ENCODE assay signal across 8 cellular contexts in the genomic region with DNA sequence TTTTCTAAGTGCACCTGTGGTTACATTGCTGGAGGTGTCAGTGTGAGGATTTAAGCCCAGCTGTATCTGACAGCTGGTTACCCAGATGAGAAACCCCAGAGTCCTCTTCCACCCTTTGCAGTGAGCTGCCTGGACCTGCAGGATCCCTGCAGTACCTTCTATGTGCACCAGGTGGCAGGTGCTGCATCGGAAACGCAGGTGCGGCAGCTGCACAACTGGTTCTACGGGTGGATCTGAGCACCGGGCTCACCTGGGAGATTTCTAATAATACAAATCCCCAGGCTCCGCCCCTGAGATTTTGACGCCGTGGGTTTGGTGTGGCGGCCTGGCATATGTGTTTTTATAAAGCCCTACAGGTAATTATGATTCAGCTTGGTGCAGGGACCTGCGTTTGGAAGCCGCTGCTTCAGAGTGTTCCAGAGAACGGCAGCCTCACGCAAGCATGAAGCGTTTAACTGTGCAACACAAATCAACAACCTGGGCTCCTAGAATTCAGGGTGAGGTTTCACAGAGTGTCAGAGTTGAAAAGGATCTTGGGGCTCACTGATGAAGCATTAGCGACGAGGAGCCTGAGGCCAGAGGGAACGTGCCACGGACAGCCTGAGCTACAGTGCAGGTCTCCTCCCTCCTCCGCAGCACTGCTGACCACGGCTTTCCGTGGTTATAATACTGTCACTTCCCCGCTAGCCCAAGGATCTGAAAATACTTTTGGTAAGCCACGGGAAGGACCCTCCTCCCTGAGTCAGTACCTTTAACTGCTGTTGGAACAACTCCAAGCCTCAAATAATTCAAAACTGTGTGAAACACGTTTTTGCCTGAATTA.
DNase-seq lines count a peak whose midpoint lies in the region; ATAC-seq and TF ChIP-seq lines count a peak whose summit lies in the region.

No MANE protein-coding gene starts in this region.

- H3K36me3 ChIP-seq in BE2C, result no peaks in the 10 kb centered on the region

- no peaks in the 10 kb centered on the region for H3K9me3 ChIP-seq in BE2C

- DNase-seq in BE2C, result peak; percentile 60
- peak; percentile 89 for DNase-seq in NCI-H345 (lab: John Stamatoyannopoulos, UW)
- DNase-seq in activated CD4-positive, alpha-beta T cell treated with anti-CD3 and anti-CD28 coated beads, Interleukin-2, amount 50 U/mL, for 1 hour, result peak; percentile 67
- DNase-seq in effector CD4-positive, alpha-beta T cell, result peak; percentile 60
- peak; percentile 21 for DNase-seq in myocyte (ENCODE audit: low read depth)
- DNase-seq in stimulated activated naive B cell treated with anti-CD40 and anti-IgM and Interleukin-4, amounts not matched to agents 10 μg/mL and 1 μg/mL and 100 μg/mL, for 72 hours, result peak; percentile 67

- no peak overlapping the region for H3K27ac Mint-ChIP-seq in stimulated activated naive B cell treated with anti-CD40 and anti-IgM and Interleukin-4, amounts not matched to agents 10 μg/mL and 1 μg/mL and 100 μg/mL, for 72 hours

- H3K4me3 Mint-ChIP-seq in stimulated activated naive B cell treated with anti-CD40 and anti-IgM and Interleukin-4, amounts not matched to agents 10 μg/mL and 1 μg/mL and 100 μg/mL, for 72 hours, result peak overlapping the region; percentile 54 to 61

- no peaks in the 10 kb centered on the region for H3K36me3 Mint-ChIP-seq in stimulated activated naive B cell treated with anti-CD40 and anti-IgM and Interleukin-4, amounts not matched to agents 10 μg/mL and 1 μg/mL and 100 μg/mL, for 72 hours

- H3K27me3 ChIP-seq in BE2C, result no peaks in the 10 kb centered on the region; the same call in 1 of the 2 replicates

- H3K27me3 Mint-ChIP-seq in stimulated activated naive B cell treated with anti-CD40 and anti-IgM and Interleukin-4, amounts not matched to agents 10 μg/mL and 1 μg/mL and 100 μg/mL, for 72 hours, result peaks cover 54 to 75% of the 10 kb centered on the region in 2 donors

- H3K9me3 Mint-ChIP-seq in stimulated activated naive B cell treated with anti-CD40 and anti-IgM and Interleukin-4, amounts not matched to agents 10 μg/mL and 1 μg/mL and 100 μg/mL, for 72 hours, result peaks cover 0 to 2% of the 10 kb centered on the region in 2 donors

- peak; percentile 96 for ATAC-seq in GM19043 (IDR thresholded peaks at IDR 0.05; ENCODE audit: low read depth, unreplicated experiment)
- peak; percentile 98 for ATAC-seq in HG03354 (IDR thresholded peaks at IDR 0.05; ENCODE audit: poor library complexity, severe bottlenecking, unreplicated experiment)
- ATAC-seq in stimulated activated naive B cell treated with anti-CD40 and anti-IgM and Interleukin-4, amounts not matched to agents 10 μg/mL and 1 μg/mL and 100 μg/mL, for 72 hours (replicated peaks), result peak; percentile 94 to 96

- H3K4me1 Mint-ChIP-seq in stimulated activated naive B cell treated with anti-CD40 and anti-IgM and Interleukin-4, amounts not matched to agents 10 μg/mL and 1 μg/mL and 100 μg/mL, for 72 hours, result peaks cover 4 to 10% of the 10 kb centered on the region in 2 donors

- no peaks in the 10 kb centered on the region for H3K4me1 ChIP-seq in BE2C

- no peak overlapping the region for H3K4me3 ChIP-seq in BE2C (ENCODE audit: low read depth, low read length)

- peak; percentile 66 for TF ChIP-seq CTCF in BE2C (IDR thresholded peaks at IDR 0.05; ENCODE audit: low read depth, low read length)

Comparison
In these comparisons a context has a peak if more than half of its experiments do, and no peak if none do; other contexts are left out.
1. DNase-seq: peak in every context shown above with its lines; median percentile 89 in NCI-H345; 67 in activated CD4-positive, alpha-beta T cell treated with anti-CD3 and anti-CD28 coated beads, Interleukin-2, amount 50 U/mL, for 1 hour; 67 in stimulated activated naive B cell treated with anti-CD40 and anti-IgM and Interleukin-4, amounts not matched to agents 10 μg/mL and 1 μg/mL and 100 μg/mL, for 72 hours; 60 in BE2C; 60 in effector CD4-positive, alpha-beta T cell; 21 in myocyte.